Comparison of ENCODE assay signal across 8 cellular contexts in genomic region chr19:49301165-49301865, GRCh38. TPM values are rescaled to one million over a fixed set of nuclear protein-coding genes. Genes with fewer than 3 reads are reported as not detected.
A peak's percentile ranks its signal among the peaks of the same experiment; 100 is the strongest.
DNase-seq lines count a peak whose midpoint lies in the region; ATAC-seq and TF ChIP-seq lines count a peak whose summit lies in the region.

No MANE protein-coding gene starts in this region.

- no peaks in the 10 kb centered on the region for H3K27me3 ChIP-seq in fibroblast of lung (ENCODE audit: control insufficient read depth, insufficient read depth, low read length)

- peak overlapping the region; percentile 54 for H2AFZ ChIP-seq in fibroblast of lung (ENCODE audit: low read length)

- H3K9me3 Mint-ChIP-seq in activated T-cell treated with anti-CD3 and anti-CD28 coated beads, Interleukin-2, amount 50 U/mL, for 24 hours: no peaks in the 10 kb centered on the region
- peaks cover 17% of the 10 kb centered on the region for H3K9me3 Mint-ChIP-seq in nephron progenitor cell
- H3K9me3 Mint-ChIP-seq in stimulated activated memory B cell treated with anti-CD40 and anti-IgM and Interleukin-4, amounts not matched to agents 10 μg/mL and 1 μg/mL and 100 μg/mL, for 72 hours: peaks cover 5% of the 10 kb centered on the region

- H3K4me3 Mint-ChIP-seq in activated T-cell treated with anti-CD3 and anti-CD28 coated beads, Interleukin-2, amount 50 U/mL, for 24 hours: peak overlapping the region; percentile 20
- no peak overlapping the region for H3K4me3 Mint-ChIP-seq in nephron progenitor cell
- peak overlapping the region; percentile 70 for H3K4me3 Mint-ChIP-seq in stimulated activated memory B cell treated with anti-CD40 and anti-IgM and Interleukin-4, amounts not matched to agents 10 μg/mL and 1 μg/mL and 100 μg/mL, for 72 hours

- no peaks in the 10 kb centered on the region for H3K4me1 ChIP-seq in fibroblast of lung (ENCODE audit: control insufficient read depth, extremely low read depth, insufficient read depth, low read length)

- no peaks in the 10 kb centered on the region for H3K9me3 ChIP-seq in fibroblast of lung (ENCODE audit: control insufficient read depth, insufficient read depth, low read depth, low read length)

- no peak overlapping the region for H3K27ac Mint-ChIP-seq in activated T-cell treated with anti-CD3 and anti-CD28 coated beads, Interleukin-2, amount 50 U/mL, for 24 hours
- H3K27ac Mint-ChIP-seq in nephron progenitor cell: no peak overlapping the region
- peak overlapping the region; percentile 26 for H3K27ac Mint-ChIP-seq in stimulated activated memory B cell treated with anti-CD40 and anti-IgM and Interleukin-4, amounts not matched to agents 10 μg/mL and 1 μg/mL and 100 μg/mL, for 72 hours

- DNase-seq in EH (ENCODE audit: low read depth) (peak; percentile 69), OCI-M2 (lab: John Stamatoyannopoulos, UW; ENCODE audit: unreplicated experiment) (peak; percentile 83), fibroblast of lung (ENCODE audit: low read depth in 2 of 2) (peak; percentile 43 to 54), nephron progenitor cell (peak; percentile 87), GF-D8 (lab: John Stamatoyannopoulos, UW) (no peak)
- peak; percentile 86 for DNase-seq in activated T-cell treated with anti-CD3 and anti-CD28 coated beads, Interleukin-2, amount 50 U/mL, for 24 hours

- peak; percentile 56 for ATAC-seq in HG03521 (IDR thresholded peaks at IDR 0.05; ENCODE audit: unreplicated experiment)
- ATAC-seq in stimulated activated memory B cell treated with anti-CD40 and anti-IgM and Interleukin-4, amounts not matched to agents 10 μg/mL and 1 μg/mL and 100 μg/mL, for 72 hours: peak; percentile 98

- no peak overlapping the region for H3K27ac ChIP-seq in fibroblast of lung (ENCODE audit: insufficient read depth, low read length)

- no peaks in the 10 kb centered on the region for H3K27me3 Mint-ChIP-seq in activated T-cell treated with anti-CD3 and anti-CD28 coated beads, Interleukin-2, amount 50 U/mL, for 24 hours
- H3K27me3 Mint-ChIP-seq in nephron progenitor cell (ENCODE audit: low read depth, poor library complexity): peaks cover 9% of the 10 kb centered on the region
- H3K27me3 Mint-ChIP-seq in stimulated activated memory B cell treated with anti-CD40 and anti-IgM and Interleukin-4, amounts not matched to agents 10 μg/mL and 1 μg/mL and 100 μg/mL, for 72 hours: no peaks in the 10 kb centered on the region

- no peaks in the 10 kb centered on the region for H3K36me3 ChIP-seq in fibroblast of lung (ENCODE audit: control insufficient read depth, insufficient read depth, low read length)

- H4K20me1 ChIP-seq in fibroblast of lung (ENCODE audit: control insufficient read depth, extremely low read depth, insufficient read depth, low read length): no peaks in the 10 kb centered on the region

- H3K79me2 ChIP-seq in fibroblast of lung (ENCODE audit: control insufficient read depth, insufficient read depth, low read length): no peaks in the 10 kb centered on the region

- H3K4me1 Mint-ChIP-seq in activated T-cell treated with anti-CD3 and anti-CD28 coated beads, Interleukin-2, amount 50 U/mL, for 24 hours (ENCODE audit: low read depth): peaks cover 3% of the 10 kb centered on the region
- no peaks in the 10 kb centered on the region for H3K4me1 Mint-ChIP-seq in nephron progenitor cell
- peaks cover 26% of the 10 kb centered on the region for H3K4me1 Mint-ChIP-seq in stimulated activated memory B cell treated with anti-CD40 and anti-IgM and Interleukin-4, amounts not matched to agents 10 μg/mL and 1 μg/mL and 100 μg/mL, for 72 hours

- TF ChIP-seq CTCF in fibroblast of lung (conservative IDR thresholded peaks at IDR 0.05 in 1 of 2, IDR thresholded peaks at IDR 0.05 in 1 of 2; ENCODE audit: low read depth in 1 of 2, low read length in 2 of 2): peak; percentile 66 to 90
- TF ChIP-seq CTCF in nephron progenitor cell (IDR thresholded peaks at IDR 0.05): peak; percentile 93

- peak overlapping the region in 1 of 4 experiments; percentile 35 for H3K4me3 ChIP-seq in fibroblast of lung (replicated peaks in 1 of 4; ENCODE audit: control extremely low read depth in 1 of 4, insufficient read depth in 1 of 4, low read depth in 3 of 4, low read length in 4 of 4)

- H3K9ac ChIP-seq in fibroblast of lung (ENCODE audit: insufficient read depth, low read length): no peak overlapping the region

- H3K4me2 ChIP-seq in fibroblast of lung (ENCODE audit: extremely low read depth, insufficient read depth, low read length): peak overlapping the region; percentile 37

- H3K36me3 Mint-ChIP-seq in activated T-cell treated with anti-CD3 and anti-CD28 coated beads, Interleukin-2, amount 50 U/mL, for 24 hours (ENCODE audit: low read depth): no peaks in the 10 kb centered on the region
- peaks cover 36% of the 10 kb centered on the region for H3K36me3 Mint-ChIP-seq in nephron progenitor cell (ENCODE audit: low read depth)
- H3K36me3 Mint-ChIP-seq in stimulated activated memory B cell treated with anti-CD40 and anti-IgM and Interleukin-4, amounts not matched to agents 10 μg/mL and 1 μg/mL and 100 μg/mL, for 72 hours: peaks cover 9% of the 10 kb centered on the region

RNA-seq across cellular contexts. Expression of gene SLC6A16, which starts 23.7 kb away (rescaled TPM):
- total RNA-seq in fibroblast of lung: under 0.01 TPM in 2 replicates
- polyA plus RNA-seq in fibroblast of lung: 0.08 and 0.62 TPM in 2 replicates
- 0.12 and 0.22 TPM in 2 replicates for polyA plus RNA-seq in fibroblast of lung (2012)
- not detected in 2 replicates for polyA minus RNA-seq in fibroblast of lung (ENCODE audit: low replicate concordance)

RNA-seq across cellular contexts. Expression of gene CD37, which starts 33.9 kb away (rescaled TPM):
- not detected in 2 replicates for total RNA-seq in fibroblast of lung
- not detected in 2 replicates for polyA plus RNA-seq in fibroblast of lung
- polyA plus RNA-seq in fibroblast of lung (2012): 1.1 and 10.5 TPM in 2 replicates
- not detected in 2 replicates for polyA minus RNA-seq in fibroblast of lung (ENCODE audit: low replicate concordance)
